In genomic region chr1:155244368-155245162, GRCh38 we compare ENCODE assay signal across 8 cellular contexts. TPM values are rescaled to one million over a fixed set of nuclear protein-coding genes. Genes with fewer than 3 reads are reported as not detected.
DNase-seq lines count a peak whose midpoint lies in the region; ATAC-seq and TF ChIP-seq lines count a peak whose summit lies in the region.

No MANE protein-coding gene starts in this region.

- H3K4me1 ChIP-seq in CD4-positive, alpha-beta memory T cell (ENCODE audit: insufficient read depth, low read length), result peaks cover 47% of the 10 kb centered on the region

- no peaks in the 10 kb centered on the region for H3K9me3 ChIP-seq in CD4-positive, alpha-beta memory T cell (ENCODE audit: control insufficient read depth in 1 of 2, low read length in 2 of 2)

- H3K36me3 ChIP-seq in CD4-positive, alpha-beta memory T cell (ENCODE audit: insufficient read depth, low read length), result no peaks in the 10 kb centered on the region

- peak overlapping the region; percentile 90 to 98 (median 93) for H3K4me3 Mint-ChIP-seq in CD4-positive, alpha-beta memory T cell

- H3K36me3 Mint-ChIP-seq in CD4-positive, alpha-beta memory T cell, result peaks cover 0 to 9% of the 10 kb centered on the region in 2 donors

- intact Hi-C loops in CD4-positive, alpha-beta memory T cell (cut with micrococcal nuclease), result loop anchor here (1.0 to 5.0 kb wide), 5 partner anchors 17 to 72 kb away; partner anchors contain the start of genes HCN3, KRTCAP2, MTX1 and THBS3
- intact Hi-C loops in dorsolateral prefrontal cortex (cut with DNase I) (loop anchor here (5.0 kb wide), 2 partner anchors 37 to 468 kb away; partner anchors contain the start of genes MTX1 (in 2 of the 2) and THBS3 (in 2 of the 2)), lower leg skin (cut with DNase I; ENCODE audit: low total_unique reads) (no loop called here)

- peak overlapping the region; percentile 11 to 73 for H3K4me3 ChIP-seq in CD4-positive, alpha-beta memory T cell (ENCODE audit: low read length in 2 of 2)
- H3K4me3 ChIP-seq in dorsolateral prefrontal cortex (peak overlapping the region; percentile 53 to 88 (median 75)), lower leg skin (ENCODE audit: low read depth, poor library complexity, severe bottlenecking) (peak overlapping the region; percentile 24)

- peak in 1 of 2 donors; percentile 78 for TF ChIP-seq POLR2A in lower leg skin (IDR thresholded peaks at IDR 0.05)

- 0 to 1% methylated on average over 53 of the region's 53 CpGs for WGBS in lower leg skin, 2 donors

- peaks cover 0 to 9% (median 2%) of the 10 kb centered on the region in 8 donors for H3K9me3 Mint-ChIP-seq in CD4-positive, alpha-beta memory T cell

- H3K4me1 Mint-ChIP-seq in CD4-positive, alpha-beta memory T cell, result peaks cover 14 to 58% (median 39%) of the 10 kb centered on the region in 4 donors

- CTCF ChIA-PET in CD4-positive, alpha-beta memory T cell (lab: Charles Lee; ENCODE audit: partially characterized antibody), result interaction anchor here (0.6 to 3.7 kb wide), 9 partner anchors 17 to 77 kb away, joined by 3 to 14 read pairs (median 5); partner anchors contain the start of genes KRTCAP2, MTX1, RUSC1 and THBS3

- TF ChIP-seq CTCF in dorsolateral prefrontal cortex (IDR thresholded peaks at IDR 0.05 in 54 of 56, conservative IDR thresholded peaks at IDR 0.05 in 2 of 56; ENCODE audit: low read depth in 1 of 56, partially characterized antibody in 56 of 56) (peak in 45 of 56 donors; percentile 6 to 61 (median 33)), lower leg skin (IDR thresholded peaks at IDR 0.05) (peak in 2 of 3 donors; percentile 75 to 98)

- ATAC-seq in GM19397 (IDR thresholded peaks at IDR 0.05; ENCODE audit: unreplicated experiment) (peak; percentile 80), HG03565 (IDR thresholded peaks at IDR 0.05; ENCODE audit: unreplicated experiment) (peak; percentile 78)

- peak overlapping the region; percentile 78 for H3K27ac ChIP-seq in CD4-positive, alpha-beta memory T cell (ENCODE audit: low read depth, low read length)
- peak overlapping the region; percentile 86 to 100 (median 98) for H3K27ac ChIP-seq in dorsolateral prefrontal cortex

- peaks cover 3% of the 10 kb centered on the region in 2 donors for H3K27me3 Mint-ChIP-seq in CD4-positive, alpha-beta memory T cell

- POLR2A ChIA-PET in CD4-positive, alpha-beta memory T cell (lab: Charles Lee; ENCODE audit: partially characterized antibody), result interaction anchor here (0.6 to 3.5 kb wide), 30 partner anchors 9 to 873 kb away, joined by 3 to 47 read pairs (median 4); partner anchors contain the start of genes ASH1L, CLK2, ENTREP3 and GON4L

- H3K27me3 ChIP-seq in CD4-positive, alpha-beta memory T cell (ENCODE audit: insufficient read depth, low read length), result no peaks in the 10 kb centered on the region
- H3K27me3 ChIP-seq in dorsolateral prefrontal cortex, result no peaks in the 10 kb centered on the region

- peak; percentile 94 to 98 (median 96) for DNase-seq in CD4-positive, alpha-beta memory T cell
- DNase-seq in NCI-H748 treated with DMSO at 0.1 percent for 48 hours (lab: John Stamatoyannopoulos, UW) (peak; percentile 98), dorsolateral prefrontal cortex (peak; percentile 89 to 99 (median 99)), lower leg skin (ENCODE audit: low spot score in 2 of 2) (peak; percentile 98 to 99)
- peak; percentile 79 to 85 for DNase-seq in activated CD4-positive, alpha-beta T cell treated with anti-CD3 and anti-CD28 coated beads, Interleukin-2, amount 50 U/mL, for 4 hours
- peak; percentile 81 to 90 for DNase-seq in stimulated activated CD4-positive, alpha-beta T cell treated with anti-CD3 and anti-CD28 coated beads, Interleukin-4, amount 100 ng/mL, for 4 hours

- H3K27ac Mint-ChIP-seq in CD4-positive, alpha-beta memory T cell, result peak overlapping the region; percentile 95 to 100 (median 99)

RNA-seq across cellular contexts. Expression of gene ENTREP3, which starts 10.7 kb away (rescaled TPM):
- 10 to 100 TPM; 10.5 to 12.2 TPM for total RNA-seq in CD4-positive, alpha-beta memory T cell
- 1 to 10 TPM in 1 of 2 donors, under 1 TPM in 1; 0.50 to 1.8 TPM for polyA plus RNA-seq in CD4-positive, alpha-beta memory T cell
- total RNA-seq in dorsolateral prefrontal cortex, result 10 to 100 TPM; 28.2 to 75.1 (median 42.6) TPM
- 10 to 100 TPM in 3 of 4 donors, 1 to 10 TPM in 1; 9.6 to 26.0 (median 18.7) TPM for total RNA-seq in lower leg skin

RNA-seq across cellular contexts. Expression of gene SCAMP3, which starts 17.6 kb away (rescaled TPM):
- 100 to 1,000 TPM in 1 of 2 experiments, 10 to 100 TPM in 1; 94.4 to 101 TPM for total RNA-seq in CD4-positive, alpha-beta memory T cell
- polyA plus RNA-seq in CD4-positive, alpha-beta memory T cell, result 100 to 1,000 TPM; 132 to 160 TPM
- total RNA-seq in dorsolateral prefrontal cortex, result 10 to 100 TPM; 40.4 to 73.3 (median 49.7) TPM
- total RNA-seq in lower leg skin, result 10 to 100 TPM; 67.8 to 96.9 (median 87.6) TPM

RNA-seq across cellular contexts. Expression of gene CLK2, which starts 28.7 kb away (rescaled TPM):
- 100 to 1,000 TPM; 123 to 126 TPM for total RNA-seq in CD4-positive, alpha-beta memory T cell
- polyA plus RNA-seq in CD4-positive, alpha-beta memory T cell, result 10 to 100 TPM; 11.4 to 21.5 TPM
- total RNA-seq in dorsolateral prefrontal cortex, result 10 to 100 TPM; 24.7 to 58.5 (median 39.4) TPM
- total RNA-seq in lower leg skin, result 10 to 100 TPM; 24.6 to 55.8 (median 38.0) TPM

RNA-seq across cellular contexts. Expression of gene HCN3, which starts 32.7 kb away (rescaled TPM):
- 1 to 10 TPM; 4.9 to 5.3 TPM for total RNA-seq in CD4-positive, alpha-beta memory T cell
- under 1 TPM; 0.10 to 0.41 TPM for polyA plus RNA-seq in CD4-positive, alpha-beta memory T cell
- total RNA-seq in dorsolateral prefrontal cortex (10 to 100 TPM in 94 of 120 experiments, 1 to 10 TPM in 26; 6.0 to 24.1 (median 11.7) TPM), lower leg skin (1 to 10 TPM; 5.4 to 8.5 (median 6.4) TPM)

RNA-seq across cellular contexts. Expression of gene MTX1, which starts 36.1 kb away (rescaled TPM):
- total RNA-seq in CD4-positive, alpha-beta memory T cell, result 10 to 100 TPM; 17.7 to 18.2 TPM
- polyA plus RNA-seq in CD4-positive, alpha-beta memory T cell, result 10 to 100 TPM; 42.5 to 65.5 TPM
- total RNA-seq in dorsolateral prefrontal cortex, result 10 to 100 TPM; 13.5 to 26.7 (median 20.0) TPM
- 10 to 100 TPM; 20.5 to 54.8 (median 40.8) TPM for total RNA-seq in lower leg skin

Comparison
In these comparisons a context has a peak if more than half of its experiments do, and no peak if none do; other contexts are left out.
1. Peak in every context shown above with its lines: DNase-seq, ATAC-seq, H3K4me3 ChIP-seq and H3K27ac ChIP-seq.
2. H3K4me3 ChIP-seq: peak in every context shown above with its lines; median percentile 75 in dorsolateral prefrontal cortex; 42 in CD4-positive, alpha-beta memory T cell; 24 in lower leg skin.